In the genomic region with DNA sequence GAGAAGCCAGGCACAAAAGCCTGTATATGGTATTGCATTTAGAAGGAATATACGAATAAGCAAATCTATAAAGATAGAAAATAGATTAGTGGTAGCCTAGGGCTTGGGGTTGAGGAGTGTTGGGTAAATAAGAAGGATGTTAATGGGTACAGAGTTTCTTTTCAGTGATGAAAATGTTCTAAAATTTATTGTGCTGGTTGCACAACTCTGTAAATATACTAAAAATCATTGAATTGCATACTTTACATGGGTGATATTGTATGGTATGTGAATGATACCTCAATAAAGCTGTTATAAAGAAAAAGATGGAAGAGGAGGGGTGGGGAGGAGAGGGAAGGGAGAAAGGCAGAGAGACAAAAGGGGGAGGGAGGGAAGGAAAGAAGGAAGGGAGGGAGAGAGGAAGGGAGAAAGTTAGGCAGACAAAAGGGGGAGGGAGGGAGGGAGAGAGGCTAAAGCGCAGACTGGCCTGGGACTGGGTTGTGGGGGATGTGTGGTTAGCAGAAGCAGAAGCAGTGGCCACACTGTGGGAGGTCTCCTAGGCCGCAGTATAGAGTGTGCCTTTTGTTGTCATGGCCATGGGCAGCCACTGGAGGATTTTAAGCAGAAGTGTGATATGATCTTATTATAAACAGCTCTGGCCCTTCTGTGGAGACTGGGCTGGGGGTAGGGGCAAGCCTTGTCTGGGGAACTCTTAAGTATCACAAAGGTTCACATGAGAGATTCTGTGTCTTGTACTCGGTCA, we compare ENCODE assay signal across 8 cellular contexts.
DNase-seq lines count a peak whose midpoint lies in the region; ATAC-seq, FAIRE-seq and TF ChIP-seq lines count a peak whose summit lies in the region.

No MANE protein-coding gene starts in this region.

- RAD21 ChIA-PET in GM12878 (lab: Charles Lee; ENCODE audit: unreplicated experiment): interaction anchor here (0.8 to 1.5 kb wide), 3 partner anchors 48 to 396 kb away, joined by 3 read pairs; no protein-coding TSS in a partner anchor

- SMC1A ChIA-PET in GM12878 (lab: Charles Lee; ENCODE audit: uncharacterized antibody, unreplicated experiment): interaction anchor here (0.6 to 1.3 kb wide), 4 partner anchors 11 to 396 kb away, joined by 3 to 6 read pairs (median 3); no protein-coding TSS in a partner anchor

- H3K36me3 ChIP-seq in BLaER1 (no peaks in the 10 kb centered on the region), GM12878 (ENCODE audit: control insufficient read depth in 2 of 2, insufficient read depth in 2 of 2, low read length in 1 of 2) (no peaks in the 10 kb centered on the region), aorta (ENCODE audit: control insufficient read depth in 1 of 2, insufficient read depth in 2 of 2, low read length in 1 of 2) (no peaks in the 10 kb centered on the region), HAP-1 (replicated peaks) (no peaks in the 10 kb centered on the region)

- TF ChIP-seq EP300 in GM12878 (IDR thresholded peaks at IDR 0.05; ENCODE audit: borderline replicate concordance in 1 of 2, control insufficient read depth in 1 of 2, low read depth in 2 of 2, low read length in 2 of 2): peak in 1 of 2 experiments; percentile 59; a peak in 1 of 4 replicates

- CTCF ChIA-PET in GM12878 (lab: Yijun Ruan, JAX): interaction anchor here (1.4 kb wide), 1 partner anchor 49 kb away, joined by 4 read pairs; no protein-coding TSS in a partner anchor

- H3K4me3 ChIP-seq in BLaER1: no peak overlapping the region
- H3K4me3 ChIP-seq in GM12878: no peak overlapping the region
- H3K4me3 ChIP-seq in aorta (ENCODE audit: low read length in 2 of 2): no peak overlapping the region
- H3K4me3 ChIP-seq in HAP-1: no peak overlapping the region

- H3K79me2 ChIP-seq in GM12878 (ENCODE audit: control insufficient read depth, insufficient read depth, low read length): no peaks in the 10 kb centered on the region

- no peaks in the 10 kb centered on the region for H3K9me3 ChIP-seq in BLaER1
- H3K9me3 ChIP-seq in GM12878 (replicated peaks; ENCODE audit: control insufficient read depth, insufficient read depth, low read length): no peaks in the 10 kb centered on the region
- no peaks in the 10 kb centered on the region for H3K9me3 ChIP-seq in aorta (ENCODE audit: control insufficient read depth, low read length)
- no peaks in the 10 kb centered on the region for H3K9me3 ChIP-seq in HAP-1

- TF ChIP-seq CTCF in GM12878 (IDR thresholded peaks at IDR 0.05 in 2 of 3, conservative IDR thresholded peaks at IDR 0.05 in 1 of 3; ENCODE audit: control insufficient read depth in 2 of 3, extremely low read depth in 1 of 3, insufficient read depth in 1 of 3, low read depth in 3 of 3, low read length in 3 of 3): peak in 1 of 3 experiments; percentile 18; a peak in 1 of 6 replicates

- DNase-seq in GM12878 (ENCODE audit: low read depth, low spot score) (peak; percentile 15), aorta (peak in 1 of 2 donors; percentile 78), inferior parietal cortex (ENCODE audit: extremely low spot score) (no peak), HAP-1 (ENCODE audit: low spot score in 2 of 2) (no peak)
- DNase-seq in stimulated activated CD4-positive, alpha-beta T cell treated with anti-CD3 and anti-CD28 coated beads, Interleukin-12 subunit alpha, Interleukin-12 subunit beta, amount 100 ng/mL, for 4 hours: no peak

- H3K9ac ChIP-seq in BLaER1 (no peak overlapping the region; the same call in 1 of the 2 replicates), GM12878 (ENCODE audit: control insufficient read depth, insufficient read depth, low read length) (no peak overlapping the region)

- H4K20me1 ChIP-seq in BLaER1: no peaks in the 10 kb centered on the region
- H4K20me1 ChIP-seq in GM12878 (ENCODE audit: control insufficient read depth, insufficient read depth): no peaks in the 10 kb centered on the region

- POLR2A ChIA-PET in GM12878 (lab: Charles Lee): interaction anchor here (0.6 kb wide), 1 partner anchor 974 kb away, joined by 3 read pairs; no protein-coding TSS in a partner anchor

- 29% methylated on average over 3 of the region's 4 CpGs for WGBS in GM12878 (ENCODE audit: insufficient coverage, insufficient replicate concordance, low lambda C conversion rate, missing lambda C conversion rate)
- WGBS in aorta, 2 donors: 71 to 81% methylated on average over 4 of the region's 4 CpGs

- no TSS peak for BruUV-seq in GM12878 (replicated peaks; lab: Mats Ljungman, UMichigan)

- H3K4me2 ChIP-seq in BLaER1: peak overlapping the region; percentile 80
- peak overlapping the region; percentile 66 for H3K4me2 ChIP-seq in GM12878 (ENCODE audit: control insufficient read depth, insufficient read depth)

- peaks cover 34% of the 10 kb centered on the region for H3K4me1 ChIP-seq in BLaER1
- peaks cover 13% of the 10 kb centered on the region for H3K4me1 ChIP-seq in GM12878 (ENCODE audit: control insufficient read depth, insufficient read depth, low read length)
- H3K4me1 ChIP-seq in aorta (ENCODE audit: control insufficient read depth in 1 of 2, insufficient read depth in 2 of 2, low read length in 2 of 2): no peaks in the 10 kb centered on the region
- no peaks in the 10 kb centered on the region for H3K4me1 ChIP-seq in HAP-1

- TF ChIP-seq RAD21 in GM12878 (IDR thresholded peaks at IDR 0.05; ENCODE audit: insufficient read depth, low read depth, low read length): no peak

- FAIRE-seq in GM12878 (lab: Jason Lieb, UNC): peak; percentile 84

- no peaks in the 10 kb centered on the region for H3K27me3 ChIP-seq in BLaER1
- H3K27me3 ChIP-seq in GM12878 (replicated peaks in 1 of 2; ENCODE audit: control insufficient read depth in 2 of 2, insufficient read depth in 2 of 2, low read length in 1 of 2): no peaks in the 10 kb centered on the region; a peak in 1 of 4 replicates
- no peaks in the 10 kb centered on the region for H3K27me3 ChIP-seq in aorta (ENCODE audit: control insufficient read depth in 1 of 2, insufficient read depth in 2 of 2, low read length in 1 of 2)
- no peaks in the 10 kb centered on the region for H3K27me3 ChIP-seq in HAP-1 (ENCODE audit: low read depth)

- H2AFZ ChIP-seq in GM12878 (ENCODE audit: control insufficient read depth, low read depth, low read length): no peak overlapping the region

- intact Hi-C loops in GM12878 (cut with micrococcal nuclease; ENCODE audit: unreplicated experiment): loop anchor here (5.0 kb wide), 1 partner anchor 97 kb away; no protein-coding TSS in a partner anchor
- intact Hi-C loops in aorta (cut with DNase I): no loop called here

- in situ Hi-C loops in GM12878 (cut with MboI): no loop called here
- in situ Hi-C loops in HAP-1 (cut with MboI; ENCODE audit: low sequenced_read_pairs): no loop called here

- H3K27ac ChIP-seq in BLaER1 (peak overlapping the region; percentile 62), GM12878 (ENCODE audit: control insufficient read depth, insufficient read depth) (no peak overlapping the region), aorta (ENCODE audit: low read depth in 1 of 2, low read length in 2 of 2) (no peak overlapping the region)

- TF ChIP-seq POLR2A in GM12878 (IDR thresholded peaks at IDR 0.05; ENCODE audit: low read depth, low read length): no peak

- peak; percentile 82 for ATAC-seq in GM19452 (IDR thresholded peaks at IDR 0.05; ENCODE audit: unreplicated experiment)
- ATAC-seq in HG03378 (IDR thresholded peaks at IDR 0.05; ENCODE audit: unreplicated experiment): peak; percentile 95
- ATAC-seq in GM12878: peak; percentile 98
- ATAC-seq in aorta (ENCODE audit: low FRiP score): peak; percentile 12

TF ChIP-seq in GM12878, 131 proteins besides CTCF, POLR2A, EP300 and RAD21 (continues in another document):
- no peak for TF ChIP-seq TCF7 (IDR thresholded peaks at IDR 0.05; ENCODE audit: borderline replicate concordance)
- TF ChIP-seq, protein P1, sequence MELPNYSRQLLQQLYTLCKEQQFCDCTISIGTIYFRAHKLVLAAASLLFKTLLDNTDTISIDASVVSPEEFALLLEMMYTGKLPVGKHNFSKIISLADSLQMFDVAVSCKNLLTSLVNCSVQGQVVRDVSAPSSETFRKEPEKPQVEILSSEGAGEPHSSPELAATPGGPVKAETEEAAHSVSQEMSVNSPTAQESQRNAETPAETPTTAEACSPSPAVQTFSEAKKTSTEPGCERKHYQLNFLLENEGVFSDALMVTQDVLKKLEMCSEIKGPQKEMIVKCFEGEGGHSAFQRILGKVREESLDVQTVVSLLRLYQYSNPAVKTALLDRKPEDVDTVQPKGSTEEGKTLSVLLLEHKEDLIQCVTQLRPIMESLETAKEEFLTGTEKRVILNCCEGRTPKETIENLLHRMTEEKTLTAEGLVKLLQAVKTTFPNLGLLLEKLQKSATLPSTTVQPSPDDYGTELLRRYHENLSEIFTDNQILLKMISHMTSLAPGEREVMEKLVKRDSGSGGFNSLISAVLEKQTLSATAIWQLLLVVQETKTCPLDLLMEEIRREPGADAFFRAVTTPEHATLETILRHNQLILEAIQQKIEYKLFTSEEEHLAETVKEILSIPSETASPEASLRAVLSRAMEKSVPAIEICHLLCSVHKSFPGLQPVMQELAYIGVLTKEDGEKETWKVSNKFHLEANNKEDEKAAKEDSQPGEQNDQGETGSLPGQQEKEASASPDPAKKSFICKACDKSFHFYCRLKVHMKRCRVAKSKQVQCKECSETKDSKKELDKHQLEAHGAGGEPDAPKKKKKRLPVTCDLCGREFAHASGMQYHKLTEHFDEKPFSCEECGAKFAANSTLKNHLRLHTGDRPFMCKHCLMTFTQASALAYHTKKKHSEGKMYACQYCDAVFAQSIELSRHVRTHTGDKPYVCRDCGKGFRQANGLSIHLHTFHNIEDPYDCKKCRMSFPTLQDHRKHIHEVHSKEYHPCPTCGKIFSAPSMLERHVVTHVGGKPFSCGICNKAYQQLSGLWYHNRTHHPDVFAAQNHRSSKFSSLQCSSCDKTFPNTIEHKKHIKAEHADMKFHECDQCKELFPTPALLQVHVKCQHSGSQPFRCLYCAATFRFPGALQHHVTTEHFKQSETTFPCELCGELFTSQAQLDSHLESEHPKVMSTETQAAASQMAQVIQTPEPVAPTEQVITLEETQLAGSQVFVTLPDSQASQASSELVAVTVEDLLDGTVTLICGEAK (IDR thresholded peaks at IDR 0.05; ENCODE audit: borderline replicate concordance): no peak
- no peak for TF ChIP-seq CHD1 (IDR thresholded peaks at IDR 0.05; ENCODE audit: low read depth, low read length)

Comparison
In these comparisons a context has a peak if more than half of its experiments do, and no peak if none do; other contexts are left out.
1. ATAC-seq: peak in every context shown above with its lines; median percentile 98 in GM12878; 95 in HG03378; 82 in GM19452; 12 in aorta.